In the genomic region with DNA sequence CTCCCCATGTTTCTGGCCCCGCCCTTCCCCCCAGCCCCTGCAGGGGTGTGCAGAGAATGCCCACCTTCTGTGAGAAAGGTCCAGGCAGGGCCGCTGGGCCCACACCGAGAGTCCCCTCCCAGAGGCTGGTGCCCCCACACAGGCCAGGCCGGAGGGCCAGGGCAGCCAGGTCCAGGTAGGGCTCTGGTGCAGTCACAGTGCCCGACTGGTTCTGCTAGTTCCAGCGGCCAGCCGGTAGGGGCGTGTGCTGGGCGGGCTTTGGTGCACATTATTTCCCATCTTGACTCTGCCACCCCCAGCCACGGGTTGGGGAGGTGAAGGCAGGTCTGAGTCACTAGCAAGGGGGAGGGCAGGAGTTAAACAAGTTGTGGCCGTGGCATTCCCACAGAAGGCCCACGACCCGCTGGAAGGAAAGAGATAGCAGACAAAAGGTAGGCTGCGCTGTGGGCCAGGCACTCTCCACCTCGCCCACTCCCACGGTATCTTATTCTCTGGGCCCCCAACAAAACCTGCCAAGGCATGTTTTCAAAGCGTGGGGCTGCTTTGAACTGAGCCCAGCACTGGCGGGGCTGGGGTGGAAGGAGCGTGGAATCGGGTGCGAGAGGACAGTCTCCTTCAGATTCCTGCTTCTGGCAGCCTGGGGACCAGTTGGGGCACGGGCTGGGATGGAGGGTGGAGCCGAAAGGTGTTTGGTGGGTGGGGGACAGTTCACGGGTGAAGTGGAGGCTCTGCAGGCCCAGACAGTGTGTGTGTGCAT, we compare ENCODE assay signal across 6 cellular contexts. TPM values are rescaled to one million over a fixed set of nuclear protein-coding genes. Genes with fewer than 3 reads are reported as not detected.
DNase-seq lines count a peak whose midpoint lies in the region; ATAC-seq and TF ChIP-seq lines count a peak whose summit lies in the region.

No MANE protein-coding gene starts in this region.

- H3K4me1 Mint-ChIP-seq in GM23338 = peaks cover 30% of the 10 kb centered on the region

- DNase-seq in GM23338 (ENCODE audit: low spot score) (peak; percentile 76), amniotic epithelial cell (ENCODE audit: low read depth) (peak; percentile 52), NCI-H226 (no peak), germinal center (ENCODE audit: low spot score) (no peak)

- H3K79me2 ChIP-seq in GM23338 (replicated peaks; ENCODE audit: insufficient read depth) = no peaks in the 10 kb centered on the region

- no peaks in the 10 kb centered on the region; the same call in 2 of the 3 replicates for H3K9me3 Mint-ChIP-seq in GM23338

- H3K27ac Mint-ChIP-seq in GM23338 = peak overlapping the region; percentile 27; the same call in 1 of the 2 replicates

- peaks cover 5% of the 10 kb centered on the region; the same call in 1 of the 3 replicates for H3K36me3 Mint-ChIP-seq in GM23338 (ENCODE audit: low read depth)

- H3K27me3 Mint-ChIP-seq in GM23338 (ENCODE audit: insufficient read depth, low read depth, poor library complexity) = peaks cover 30% of the 10 kb centered on the region

- H3K27me3 ChIP-seq in GM23338 (ENCODE audit: insufficient read depth) = peaks cover 28% of the 10 kb centered on the region
- peaks cover 11% of the 10 kb centered on the region for H3K27me3 ChIP-seq in muscle layer of duodenum (ENCODE audit: low read depth, low read length)

- H3K36me3 ChIP-seq in GM23338 (ENCODE audit: insufficient read depth) (no peaks in the 10 kb centered on the region), muscle layer of duodenum (ENCODE audit: control insufficient read depth in 1 of 2, insufficient read depth in 2 of 2, low read length in 2 of 2) (no peaks in the 10 kb centered on the region)

- H4K20me1 ChIP-seq in GM23338 (replicated peaks; ENCODE audit: insufficient read depth) = no peaks in the 10 kb centered on the region

- H3F3A ChIP-seq in GM23338 (replicated peaks; ENCODE audit: low read depth) = 0 out of 2 replicates have a peak, but pooled peaks cover 4% of the 10 kb centered on the region

- H2AFZ ChIP-seq in GM23338 = peak overlapping the region; percentile 98

- peak; percentile 47 to 52 for TF ChIP-seq CTCF in GM23338 (conservative IDR thresholded peaks at IDR 0.05; ENCODE audit: low read depth in 2 of 2)

- ATAC-seq in GM23338 = peak; percentile 78
- ATAC-seq in GM19023 (IDR thresholded peaks at IDR 0.05; ENCODE audit: unreplicated experiment) = no peak

- H3K4me1 ChIP-seq in GM23338 (ENCODE audit: insufficient read depth) (peaks cover 19% of the 10 kb centered on the region), muscle layer of duodenum (ENCODE audit: control insufficient read depth in 1 of 2, insufficient read depth in 2 of 2, low read length in 2 of 2) (peaks cover 10 to 23% of the 10 kb centered on the region in 2 donors)

- H3K4me3 Mint-ChIP-seq in GM23338 = peak overlapping the region; percentile 82

- H3K4me3 ChIP-seq in GM23338 = peak overlapping the region; percentile 86
- peak overlapping the region; percentile 35 to 48 for H3K4me3 ChIP-seq in muscle layer of duodenum (ENCODE audit: low read depth in 1 of 2, low read length in 2 of 2)

- H3K27ac ChIP-seq in GM23338 (ENCODE audit: low read depth) (no peak overlapping the region), muscle layer of duodenum (ENCODE audit: low read length) (peak overlapping the region; percentile 51)

- H3K9me3 ChIP-seq in muscle layer of duodenum (ENCODE audit: control insufficient read depth in 1 of 2, low read length in 2 of 2) = no peaks in the 10 kb centered on the region

- peak overlapping the region; percentile 96 for H3K4me2 ChIP-seq in GM23338

- H3K9me2 ChIP-seq in GM23338 (ENCODE audit: insufficient read depth) = peaks cover 3% of the 10 kb centered on the region; the same call in 1 of the 2 replicates

TF ChIP-seq in GM23338, 12 proteins besides CTCF, POLR2A, EP300 and RAD21:
- TF ChIP-seq EZH2phosphoT487 (IDR thresholded peaks at IDR 0.05; ENCODE audit: unreplicated experiment) (no peak), ETS1 (IDR thresholded peaks at IDR 0.05) (no peak)
TF ChIP-seq in GM23338: peak in this region for 0.

RNA-seq across cellular contexts. Expression of gene EPN3, which starts 1.9 kb away (rescaled TPM):
- total RNA-seq in GM23338 (2014; rRNA removed; shearing (Covaris generic)) = 7.7 and 13.7 TPM in 2 replicates
- 2.2 and 2.3 TPM in 2 replicates for polyA plus RNA-seq in GM23338 (2016; fragmentation: Nextera tagmentation; extraction: Ambion mirVana)

RNA-seq across cellular contexts. Expression of gene SPATA20, which starts 12.6 kb away (rescaled TPM):
- total RNA-seq in GM23338 (2014; rRNA removed; shearing (Covaris generic)) = 17.4 and 32.7 TPM in 2 replicates
- 12.5 and 13.8 TPM in 2 replicates for polyA plus RNA-seq in GM23338 (2016; fragmentation: Nextera tagmentation; extraction: Ambion mirVana)

RNA-seq across cellular contexts. Expression of gene CACNA1G, which starts 26.1 kb away (rescaled TPM):
- total RNA-seq in GM23338 (2014; rRNA removed; shearing (Covaris generic)) = 3.6 and 5.1 TPM in 2 replicates
- 1.1 and 1.4 TPM in 2 replicates for polyA plus RNA-seq in GM23338 (2016; fragmentation: Nextera tagmentation; extraction: Ambion mirVana)

RNA-seq across cellular contexts. Expression of gene MYCBPAP, which starts 26.2 kb away (rescaled TPM):
- 0.63 and 4.6 TPM in 2 replicates for total RNA-seq in GM23338 (2014; rRNA removed; shearing (Covaris generic))
- 1.7 and 1.8 TPM in 2 replicates for polyA plus RNA-seq in GM23338 (2016; fragmentation: Nextera tagmentation; extraction: Ambion mirVana)

RNA-seq across cellular contexts. Expression of gene RSAD1, which starts 55.7 kb away (rescaled TPM):
- total RNA-seq in GM23338 (2014; rRNA removed; shearing (Covaris generic)) = 27.5 and 28.7 TPM in 2 replicates
- 16.5 and 18.4 TPM in 2 replicates for polyA plus RNA-seq in GM23338 (2016; fragmentation: Nextera tagmentation; extraction: Ambion mirVana)

Comparison
In these comparisons a context has a peak if more than half of its experiments do, and no peak if none do; other contexts are left out.
1. DNase-seq: peak in GM23338 (single experiment) and amniotic epithelial cell (single experiment); none in NCI-H226 (single experiment) and germinal center (single experiment).